20 cellular contexts compared by ENCODE assay signal in the genomic region with DNA sequence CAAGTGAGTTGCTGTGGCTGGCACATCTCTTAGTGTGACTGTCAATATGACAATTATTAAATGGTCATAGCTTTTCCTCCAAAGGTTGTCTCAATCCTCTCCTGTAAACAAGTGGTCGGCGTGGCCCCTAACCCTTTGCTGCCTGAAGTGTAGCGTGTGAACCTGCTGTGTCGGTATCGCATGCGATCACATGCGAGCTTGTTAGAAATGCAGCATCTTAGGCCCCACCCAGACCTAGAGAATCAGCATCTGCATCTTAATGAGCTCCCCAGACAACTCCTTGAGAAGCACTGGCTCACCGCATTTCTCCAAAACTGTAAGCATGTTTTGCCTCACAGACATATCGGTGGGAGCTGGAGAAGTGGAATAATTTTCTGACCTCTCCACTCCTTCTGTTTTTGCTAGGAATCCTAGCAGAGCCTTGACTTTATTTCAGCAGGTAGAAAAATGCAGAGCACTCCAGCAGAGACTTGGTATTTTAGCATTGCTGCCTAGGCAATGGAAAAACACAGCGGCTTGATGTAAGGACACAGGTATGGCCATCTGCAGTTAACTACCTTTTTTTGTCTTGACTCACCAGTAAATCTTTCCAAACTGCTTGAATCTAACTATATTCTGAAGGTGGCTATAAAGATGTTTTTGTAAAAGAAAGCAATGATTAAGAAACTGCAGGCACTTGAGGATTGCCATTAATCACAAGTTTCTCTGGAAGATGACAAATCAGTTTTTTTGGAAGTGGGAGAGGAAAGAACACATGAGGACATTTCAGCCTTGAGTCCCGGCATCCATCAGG.
DNase-seq lines count a peak whose midpoint lies in the region; ATAC-seq and TF ChIP-seq lines count a peak whose summit lies in the region.
"Had no signal": no experiment of that assay in that cellular context is flagged by ENCODE, and none has a peak within 500 bp of the region (broad histone marks: within the 10 kb centered on the region; RNA-seq: fewer than 3 reads in every experiment).

No MANE protein-coding gene starts in this region.

- TF ChIP-seq EP300 in esophagus muscularis mucosa (IDR thresholded peaks at IDR 0.05) = no peak

- DNase-seq in IMR-90 = no peak
- DNase-seq in esophagus muscularis mucosa (ENCODE audit: extremely low spot score) = no peak
- peak; percentile 45 for DNase-seq in mesenteric fat pad (ENCODE audit: low spot score)
- DNase-seq in smooth muscle cell (lab: John Stamatoyannopoulos, UW; ENCODE audit: unreplicated experiment) = no peak
- no peak for DNase-seq in DMS53 (lab: John Stamatoyannopoulos, UW)
- no peak for DNase-seq in glomerular visceral epithelial cell (ENCODE audit: extremely low spot score)
- DNase-seq in colonic mucosa = no peak
- DNase-seq: ACHN; AML-193; Caco-2; CD4-positive, CD25-positive, alpha-beta regulatory T cell; DMS153; KG1; NCI-H1436; NCI-H2029; NCI-H2171 treated with DMSO at 0.1 percent for 48 hours; NCI-H510A treated with DMSO at 0.1 percent for 48 hours had no signal

- H3K56ac ChIP-seq in IMR-90 (ENCODE audit: extremely low read depth, insufficient read depth, low read length) = no peak overlapping the region

- no peak overlapping the region for H3K4ac ChIP-seq in IMR-90 (ENCODE audit: low read depth, low read length)

- H3K79me2 ChIP-seq in smooth muscle cell (ENCODE audit: low read depth) = no peaks in the 10 kb centered on the region

- H3F3A ChIP-seq in smooth muscle cell (ENCODE audit: low read depth) = peaks cover 15% of the 10 kb centered on the region

- no peak overlapping the region for H3K23ac ChIP-seq in IMR-90 (ENCODE audit: low read depth, low read length)

- CTCF ChIA-PET in IMR-90 (lab: Yijun Ruan, JAX) = no interaction called here

- no peak overlapping the region for H2AFZ ChIP-seq in IMR-90 (replicated peaks; ENCODE audit: low read length, poor library complexity)
- H2AFZ ChIP-seq in smooth muscle cell (ENCODE audit: low read depth) = no peak overlapping the region

- ATAC-seq in IMR-90 (ENCODE audit: low read depth) = no peak
- ATAC-seq in HG02763 (IDR thresholded peaks at IDR 0.05; ENCODE audit: unreplicated experiment) = no peak
- ATAC-seq: Panc1 had no signal

- no peak overlapping the region for H3K14ac ChIP-seq in IMR-90 (replicated peaks; ENCODE audit: low read depth, low read length)

- H3K9ac ChIP-seq in IMR-90 (ENCODE audit: low read depth, low read length) (no peak overlapping the region), smooth muscle cell (ENCODE audit: low read depth) (peak overlapping the region; percentile 7), colonic mucosa (ENCODE audit: low read depth in 2 of 2, low read length in 2 of 2) (no peak overlapping the region)

- H2BK120ac ChIP-seq in IMR-90 (ENCODE audit: low read depth, low read length) = no peak overlapping the region

- H3K36me3 ChIP-seq in IMR-90 (ENCODE audit: control insufficient read depth, insufficient read depth, low read length) = no peaks in the 10 kb centered on the region
- peaks cover 0 to 9% (median 0%) of the 10 kb centered on the region in 4 donors for H3K36me3 ChIP-seq in esophagus muscularis mucosa
- H3K36me3 ChIP-seq in smooth muscle cell (ENCODE audit: low read depth) = no peaks in the 10 kb centered on the region
- no peaks in the 10 kb centered on the region for H3K36me3 ChIP-seq in colonic mucosa
- H3K36me3 ChIP-seq: HAP-1 had no signal

- no peak overlapping the region for H2BK20ac ChIP-seq in IMR-90 (ENCODE audit: low read depth, low read length)

- H2AK9ac ChIP-seq in IMR-90 (replicated peaks; ENCODE audit: low read depth, low read length, poor library complexity) = no peak overlapping the region

- no peaks in the 10 kb centered on the region for H3K79me1 ChIP-seq in IMR-90 (ENCODE audit: low read depth in 1 of 2, low read length in 2 of 2)

- peak overlapping the region; percentile 18; the same call in 1 of the 2 replicates for H2AK5ac ChIP-seq in IMR-90 (ENCODE audit: low read depth, low read length)

- TF ChIP-seq CTCF in IMR-90 (conservative IDR thresholded peaks at IDR 0.05; ENCODE audit: low read depth, low read length) (no peak), esophagus muscularis mucosa (IDR thresholded peaks at IDR 0.05) (no peak), smooth muscle cell (IDR thresholded peaks at IDR 0.05; ENCODE audit: borderline replicate concordance, insufficient read depth, poor library complexity, severe bottlenecking) (no peak), colonic mucosa (IDR thresholded peaks at IDR 0.05) (no peak)

- 88% methylated on average over 4 of the region's 11 CpGs; no CpG with 5 or more reads in 1 of the 2 experiments for WGBS in IMR-90 (ENCODE audit: extremely low coverage in 2 of 2, insufficient read length in 1 of 2), 2 experiments
- WGBS in esophagus muscularis mucosa = 88% methylated on average over 11 of the region's 11 CpGs
- 88% methylated on average over 11 of the region's 11 CpGs for WGBS in smooth muscle cell (ENCODE audit: low lambda C conversion rate)

- no peak overlapping the region for H4K5ac ChIP-seq in IMR-90 (ENCODE audit: low read depth, low read length)

- H3K4me3 ChIP-seq in IMR-90 (ENCODE audit: insufficient read depth, low read depth, low read length) (no peak overlapping the region), esophagus muscularis mucosa (no peak overlapping the region), smooth muscle cell (no peak overlapping the region), colonic mucosa (no peak overlapping the region)
- H3K4me3 ChIP-seq: HAP-1 had no signal

- dilution Hi-C loops in IMR-90 (cut with HindIII; ENCODE audit: low sequenced_read_pairs, unreplicated experiment) = no loop called here

- peaks cover 4% of the 10 kb centered on the region; the same call in 1 of the 2 replicates for H3K9me1 ChIP-seq in IMR-90 (ENCODE audit: insufficient read depth, low read length)

- H4K91ac ChIP-seq in IMR-90 (ENCODE audit: insufficient read depth, low read depth, low read length) = no peak overlapping the region

- no peak for TF ChIP-seq RAD21 in IMR-90 (IDR thresholded peaks at IDR 0.05; ENCODE audit: low read length)

- H2BK5ac ChIP-seq in IMR-90 (ENCODE audit: low read depth, low read length, poor library complexity, severe bottlenecking) = no peak overlapping the region

- H4K8ac ChIP-seq in IMR-90 (ENCODE audit: low read depth in 2 of 2, low read length in 2 of 2) = no peak overlapping the region

- BruUV-seq in IMR-90 (replicated peaks; lab: Mats Ljungman, UMichigan) = no TSS peak

- H3K4me1 ChIP-seq in IMR-90 (ENCODE audit: control insufficient read depth, insufficient read depth, low read length) = peaks cover 7% of the 10 kb centered on the region
- peaks cover 30 to 73% (median 60%) of the 10 kb centered on the region in 4 donors for H3K4me1 ChIP-seq in esophagus muscularis mucosa
- H3K4me1 ChIP-seq in smooth muscle cell (ENCODE audit: low read depth) = no peaks in the 10 kb centered on the region
- no peaks in the 10 kb centered on the region for H3K4me1 ChIP-seq in colonic mucosa
- H3K4me1 ChIP-seq: Caco-2, HAP-1 had no signal

- TF ChIP-seq POLR2A in IMR-90 (IDR thresholded peaks at IDR 0.05; ENCODE audit: low read depth, low read length) (no peak), esophagus muscularis mucosa (IDR thresholded peaks at IDR 0.05; ENCODE audit: low read depth) (no peak)

- H3K4me2 ChIP-seq in IMR-90 (ENCODE audit: low read depth, low read length) (no peak overlapping the region), smooth muscle cell (no peak overlapping the region)

- H3K27me3 ChIP-seq in IMR-90 (ENCODE audit: control insufficient read depth, insufficient read depth, low read length) (peaks cover 8% of the 10 kb centered on the region), esophagus muscularis mucosa (no peaks in the 10 kb centered on the region), smooth muscle cell (ENCODE audit: low read depth) (no peaks in the 10 kb centered on the region), colonic mucosa (no peaks in the 10 kb centered on the region)

- intact Hi-C loops in IMR-90 (cut with micrococcal nuclease) = no loop called here
- intact Hi-C loops in esophagus muscularis mucosa (cut with DNase I) = no loop called here
- intact Hi-C loops in colonic mucosa (cut with DNase I) = no loop called here

- H4K20me1 ChIP-seq in IMR-90 (ENCODE audit: insufficient read depth, low read length) = no peaks in the 10 kb centered on the region
- H4K20me1 ChIP-seq in smooth muscle cell (ENCODE audit: low read depth) = no peaks in the 10 kb centered on the region

- in situ Hi-C loops in IMR-90 (cut with MboI; ENCODE audit: low sequenced_read_pairs) = no loop called here

- no peak overlapping the region for H3K18ac ChIP-seq in IMR-90 (ENCODE audit: low read depth, low read length)

- no peaks in the 10 kb centered on the region for H3K9me3 ChIP-seq in IMR-90 (ENCODE audit: control insufficient read depth, insufficient read depth, low read length)
- H3K9me3 ChIP-seq in esophagus muscularis mucosa = no peaks in the 10 kb centered on the region
- H3K9me3 ChIP-seq in smooth muscle cell (replicated peaks; ENCODE audit: low read depth) = no peaks in the 10 kb centered on the region
- no peaks in the 10 kb centered on the region for H3K9me3 ChIP-seq in colonic mucosa
- H3K9me3 ChIP-seq: Caco-2, HAP-1 had no signal

- POLR2A ChIA-PET in IMR-90 (lab: Charles Lee; ENCODE audit: unreplicated experiment) = no interaction called here

- no peak overlapping the region for H2BK15ac ChIP-seq in IMR-90 (ENCODE audit: low read depth, low read length)

- H3K27ac ChIP-seq in IMR-90 (ENCODE audit: insufficient read depth, low read length) (no peak overlapping the region), esophagus muscularis mucosa (replicated peaks in 1 of 4) (peak overlapping the region; percentile 43 to 56 (median 46)), smooth muscle cell (ENCODE audit: low read depth) (no peak overlapping the region), colonic mucosa (no peak overlapping the region)

TF ChIP-seq in IMR-90, 13 proteins besides CTCF, POLR2A, EP300 and RAD21:
- no peak for TF ChIP-seq RCOR1 (IDR thresholded peaks at IDR 0.05; ENCODE audit: insufficient replicate concordance, low read length)
- no peak for TF ChIP-seq FOS (IDR thresholded peaks at IDR 0.05; ENCODE audit: low read depth, low read length)
TF ChIP-seq in IMR-90: peak in this region for 0.

Comparison
In these comparisons a context has a peak if more than half of its experiments do, and no peak if none do; other contexts are left out.
1. H3K27ac ChIP-seq: peak in esophagus muscularis mucosa (4 of 4); none in IMR-90 (single experiment), smooth muscle cell (single experiment) and colonic mucosa (single experiment).